In genomic region chr4:118762146-118762545, GRCh38 we compare ENCODE assay signal across 19 cellular contexts.
DNase-seq lines count a peak whose midpoint lies in the region; TF ChIP-seq lines count a peak whose summit lies in the region.
"Had no signal": no experiment of that assay in that cellular context is flagged by ENCODE, and none has a peak within 500 bp of the region (broad histone marks: within the 10 kb centered on the region; RNA-seq: fewer than 3 reads in every experiment).

No MANE protein-coding gene starts in this region.

- peak overlapping the region; percentile 36; the same call in 1 of the 2 replicates for H3K27ac ChIP-seq in GM23248
- H3K27ac ChIP-seq in SU-DHL-6 (ENCODE audit: low read depth, low read length), result peak overlapping the region; percentile 69; the same call in 1 of the 2 replicates
- H3K27ac ChIP-seq in muscle layer of duodenum (ENCODE audit: low read length), result peak overlapping the region; percentile 17
- H3K27ac ChIP-seq in suprapubic skin, result peak overlapping the region; percentile 35
- H3K27ac ChIP-seq: brain microvascular endothelial cell, foreskin keratinocyte had no signal

- H3K36me3 ChIP-seq in GM23248 (ENCODE audit: low read depth), result peaks cover 70% of the 10 kb centered on the region
- H3K36me3 ChIP-seq in SU-DHL-6 (ENCODE audit: low read length), result 0 out of 2 replicates have a peak, but pooled peaks cover 5% of the 10 kb centered on the region
- H3K36me3 ChIP-seq in muscle layer of duodenum (ENCODE audit: control insufficient read depth in 1 of 2, insufficient read depth in 2 of 2, low read length in 2 of 2), result peaks cover 18 to 19% of the 10 kb centered on the region in 2 donors
- peaks cover 14% of the 10 kb centered on the region for H3K36me3 ChIP-seq in suprapubic skin

- WGBS in GM23248 (ENCODE audit: low coverage in 1 of 2, low lambda C conversion rate in 2 of 2, missing lambda C conversion rate in 2 of 2), 2 experiments, result 83 to 87% methylated on average over 5 of the region's 5 CpGs
- WGBS in suprapubic skin, result 72% methylated on average over 5 of the region's 5 CpGs

- no peak for TF ChIP-seq POLR2A in suprapubic skin (IDR thresholded peaks at IDR 0.05)
- TF ChIP-seq POLR2A in erythroblast (IDR thresholded peaks at IDR 0.05; ENCODE audit: low read length), result no peak

- in situ Hi-C loops in GM23248 (cut with MboI), result loop anchor here (25.0 kb wide), 1 partner anchor 200 kb away; no protein-coding TSS in a partner anchor

- H3K79me2 ChIP-seq in GM23248 (ENCODE audit: insufficient read depth) (peaks cover 78% of the 10 kb centered on the region), SU-DHL-6 (ENCODE audit: insufficient read depth, low read length) (no peaks in the 10 kb centered on the region)

- no peak for DNase-seq in GM23248
- no peak for DNase-seq in suprapubic skin (ENCODE audit: low spot score in 2 of 2)
- DNase-seq in SHP77 (lab: John Stamatoyannopoulos, UW), result no peak
- DNase-seq in erythroblast (lab: John Stamatoyannopoulos, UW), result no peak
- DNase-seq in NCI-H524 (lab: John Stamatoyannopoulos, UW), result no peak
- DNase-seq in activated CD4-positive, alpha-beta T cell treated with anti-CD3 and anti-CD28 coated beads, Interleukin-2, amount 50 U/mL, for 1 hour, result no peak
- DNase-seq: activated CD4-positive, alpha-beta T cell treated with anti-CD3 and anti-CD28 coated beads for 4 hours; activated effector memory CD4-positive, alpha-beta T cell treated with Interleukin-2 at 50 U/mL for 16 hours; brain microvascular endothelial cell; CD4-positive, CD25-positive, alpha-beta regulatory T cell; dermis blood vessel endothelial cell; DMS 273 treated with DMSO at 0.1 percent for 48 hours; foreskin keratinocyte; HFFc6; NCI-H1417; NCI-H526 treated with DMSO at 0.1 percent for 48 hours; stimulated activated CD4-positive, alpha-beta T cell treated with anti-CD3 and anti-CD28 coated beads, Interleukin-12 subunit alpha, Interleukin-12 subunit beta, amount 100 ng/mL, for 4 hours had no signal

- H3F3A ChIP-seq in GM23248 (ENCODE audit: insufficient read depth), result peaks cover 52% of the 10 kb centered on the region
- H3F3A ChIP-seq in SU-DHL-6 (ENCODE audit: insufficient read depth), result peaks cover 29% of the 10 kb centered on the region

- H3K4me2 ChIP-seq in GM23248 (ENCODE audit: unreplicated experiment) (no peak overlapping the region), SU-DHL-6 (ENCODE audit: low read depth, low read length, poor library complexity, severe bottlenecking) (peak overlapping the region; percentile 72)

- H3K27me3 ChIP-seq in GM23248 (replicated peaks; ENCODE audit: insufficient read depth) (no peaks in the 10 kb centered on the region), SU-DHL-6 (ENCODE audit: low read length) (no peaks in the 10 kb centered on the region), muscle layer of duodenum (ENCODE audit: low read depth, low read length) (no peaks in the 10 kb centered on the region), suprapubic skin (no peaks in the 10 kb centered on the region)
- H3K27me3 ChIP-seq: brain microvascular endothelial cell, foreskin keratinocyte had no signal

- H4K20me1 ChIP-seq in GM23248 (ENCODE audit: insufficient read depth), result no peaks in the 10 kb centered on the region
- H4K20me1 ChIP-seq in SU-DHL-6 (ENCODE audit: low read depth, low read length), result no peaks in the 10 kb centered on the region

- H3K4me1 ChIP-seq in GM23248 (ENCODE audit: insufficient read depth) (peaks cover 81% of the 10 kb centered on the region), muscle layer of duodenum (ENCODE audit: control insufficient read depth in 1 of 2, insufficient read depth in 2 of 2, low read length in 2 of 2) (peaks cover 14 to 46% of the 10 kb centered on the region in 2 donors), suprapubic skin (peaks cover 67% of the 10 kb centered on the region)

- TF ChIP-seq EP300 in suprapubic skin (IDR thresholded peaks at IDR 0.05), result no peak

- H3K9me2 ChIP-seq in GM23248 (ENCODE audit: insufficient read depth) (no peaks in the 10 kb centered on the region), SU-DHL-6 (replicated peaks; ENCODE audit: insufficient read depth, low read length) (no peaks in the 10 kb centered on the region)

- H2AFZ ChIP-seq in GM23248, result no peak overlapping the region
- no peak overlapping the region for H2AFZ ChIP-seq in SU-DHL-6 (ENCODE audit: low read depth, low read length, severe bottlenecking)

- H3K9ac ChIP-seq in GM23248, result no peak overlapping the region
- H3K9ac ChIP-seq in SU-DHL-6 (ENCODE audit: low read length), result no peak overlapping the region

- H3K9me3 ChIP-seq in GM23248 (ENCODE audit: low read depth), result no peaks in the 10 kb centered on the region
- no peaks in the 10 kb centered on the region for H3K9me3 ChIP-seq in SU-DHL-6 (ENCODE audit: insufficient read depth, low read length)
- no peaks in the 10 kb centered on the region for H3K9me3 ChIP-seq in muscle layer of duodenum (ENCODE audit: control insufficient read depth in 1 of 2, low read length in 2 of 2)
- H3K9me3 ChIP-seq in suprapubic skin, result no peaks in the 10 kb centered on the region

- TF ChIP-seq CTCF in SU-DHL-6 (IDR thresholded peaks at IDR 0.05; ENCODE audit: insufficient read depth, low read length, poor library complexity, severe bottlenecking) (no peak), suprapubic skin (IDR thresholded peaks at IDR 0.05) (no peak)

- H3K4me3 ChIP-seq in GM23248, result no peak overlapping the region
- H3K4me3 ChIP-seq in SU-DHL-6 (ENCODE audit: insufficient read depth, low read length, poor library complexity, severe bottlenecking), result no peak overlapping the region
- H3K4me3 ChIP-seq in muscle layer of duodenum (ENCODE audit: low read depth in 1 of 2, low read length in 2 of 2), result no peak overlapping the region
- no peak overlapping the region for H3K4me3 ChIP-seq in suprapubic skin

Comparison
In these comparisons a context has a peak if more than half of its experiments do, and no peak if none do; other contexts are left out.
1. H3K27ac ChIP-seq: peak in every context shown above with its lines; median percentile 69 in SU-DHL-6; 36 in GM23248; 35 in suprapubic skin; 17 in muscle layer of duodenum.